8 cellular contexts compared by ENCODE assay signal in genomic region chr3:20055020-20055775, GRCh38. TPM values are rescaled to one million over a fixed set of nuclear protein-coding genes. Genes with fewer than 3 reads are reported as not detected.
A peak's percentile ranks its signal among the peaks of the same experiment; 100 is the strongest.
DNase-seq lines count a peak whose midpoint lies in the region; ATAC-seq and TF ChIP-seq lines count a peak whose summit lies in the region.

No MANE protein-coding gene starts in this region.

- CTCF ChIA-PET in activated CD4-positive, alpha-beta T cell treated with anti-CD3 and anti-CD28 coated beads, Interleukin-2, amount 10 ng/mL, durations not matched to agents 7 days and 5 days (lab: Charles Lee): interaction anchor here (0.9 to 1.6 kb wide), 2 partner anchors 14 to 70 kb away, joined by 3 read pairs; no protein-coding TSS in a partner anchor

- H3K36me3 Mint-ChIP-seq in activated CD4-positive, alpha-beta T cell treated with anti-CD3 and anti-CD28 coated beads, Interleukin-2, amount 10 ng/mL, durations not matched to agents 7 days and 5 days (ENCODE audit: low read depth): peaks cover 21% of the 10 kb centered on the region

- H3K4me3 ChIP-seq in skin epidermis: no peak overlapping the region

- H3K4me1 Mint-ChIP-seq in activated CD4-positive, alpha-beta T cell treated with anti-CD3 and anti-CD28 coated beads, Interleukin-2, amount 10 ng/mL, durations not matched to agents 7 days and 5 days: peaks cover 36% of the 10 kb centered on the region

- no peak overlapping the region for H3K27ac Mint-ChIP-seq in activated CD4-positive, alpha-beta T cell treated with anti-CD3 and anti-CD28 coated beads, Interleukin-2, amount 10 ng/mL, durations not matched to agents 7 days and 5 days

- DNase-seq in A172 (ENCODE audit: low spot score) (peak; percentile 57), GM13977 (ENCODE audit: low spot score) (no peak), EL (no peak)
- DNase-seq in activated T-cell treated with anti-CD3 and anti-CD28 coated beads, Interleukin-2, amount 50 U/mL, for 48 hours: peak; percentile 49 to 50
- DNase-seq in activated CD4-positive, alpha-beta T cell treated with anti-CD3 and anti-CD28 coated beads, Interleukin-2, amount 10 ng/mL, durations not matched to agents 7 days and 5 days: no peak

- peaks cover 3% of the 10 kb centered on the region for H3K9me3 Mint-ChIP-seq in activated CD4-positive, alpha-beta T cell treated with anti-CD3 and anti-CD28 coated beads, Interleukin-2, amount 10 ng/mL, durations not matched to agents 7 days and 5 days

- POLR2A ChIA-PET in activated CD4-positive, alpha-beta T cell treated with anti-CD3 and anti-CD28 coated beads, Interleukin-2, amount 10 ng/mL, durations not matched to agents 7 days and 5 days (lab: Charles Lee): no interaction called here

- peak overlapping the region in 17 of 21 experiments; percentile 25 to 82 (median 66) for H3K27ac ChIP-seq in skin epidermis

- in situ Hi-C loops in GM13977 (cut with MboI; ENCODE audit: low pct_unique_long_range_greater_than_20kb, low sequenced_read_pairs, unreplicated experiment): no loop called here

- H3K4me3 Mint-ChIP-seq in activated CD4-positive, alpha-beta T cell treated with anti-CD3 and anti-CD28 coated beads, Interleukin-2, amount 10 ng/mL, durations not matched to agents 7 days and 5 days: no peak overlapping the region

- no peaks in the 10 kb centered on the region for H3K27me3 Mint-ChIP-seq in activated CD4-positive, alpha-beta T cell treated with anti-CD3 and anti-CD28 coated beads, Interleukin-2, amount 10 ng/mL, durations not matched to agents 7 days and 5 days

- no peak for TF ChIP-seq CTCF in GM13977 (IDR thresholded peaks at IDR 0.05; ENCODE audit: extremely low read depth, insufficient read depth, missing control alignments)

- peak; percentile 7 for ATAC-seq in GM19043 (IDR thresholded peaks at IDR 0.05; ENCODE audit: low read depth, unreplicated experiment)
- peak; percentile 8 for ATAC-seq in HG03175 (IDR thresholded peaks at IDR 0.05; ENCODE audit: unreplicated experiment)

RNA-seq across cellular contexts. Expression of gene KAT2B, which starts 15.0 kb away (rescaled TPM):
- total RNA-seq in A172 (2014; rRNA removed; shearing (Covaris generic)): 14.0 and 15.8 TPM in 2 replicates
- total RNA-seq in activated CD4-positive, alpha-beta T cell treated with anti-CD3 and anti-CD28 coated beads, Interleukin-2, amount 10 ng/mL, durations not matched to agents 7 days and 5 days: 10 to 100 TPM; 84.5 to 91.3 TPM

RNA-seq across cellular contexts. Expression of gene PP2D1, which starts 43.1 kb away (rescaled TPM):
- total RNA-seq in A172 (2014; rRNA removed; shearing (Covaris generic)): not detected in 2 replicates
- not detected for total RNA-seq in activated CD4-positive, alpha-beta T cell treated with anti-CD3 and anti-CD28 coated beads, Interleukin-2, amount 10 ng/mL, durations not matched to agents 7 days and 5 days

Comparison
In these comparisons a context has a peak if more than half of its experiments do, and no peak if none do; other contexts are left out.
1. DNase-seq: peak in A172 (single experiment) and activated T-cell treated with anti-CD3 and anti-CD28 coated beads, Interleukin-2, amount 50 U/mL, for 48 hours (2 of 2); none in GM13977 (single experiment), activated CD4-positive, alpha-beta T cell treated with anti-CD3 and anti-CD28 coated beads, Interleukin-2, amount 10 ng/mL, durations not matched to agents 7 days and 5 days (single experiment) and EL (single experiment).